8 cellular contexts compared by ENCODE assay signal in genomic region chr22:26669060-26669481, GRCh38. TPM values are rescaled to one million over a fixed set of nuclear protein-coding genes. Genes with fewer than 3 reads are reported as not detected.
DNase-seq lines count a peak whose midpoint lies in the region; ATAC-seq and TF ChIP-seq lines count a peak whose summit lies in the region.

No MANE protein-coding gene starts in this region.

- no peak overlapping the region for H3K27ac ChIP-seq in SJCRH30

- no peaks in the 10 kb centered on the region for H3K27me3 ChIP-seq in SJCRH30

- H3K9me3 ChIP-seq in SJCRH30 (replicated peaks): no peaks in the 10 kb centered on the region

- no peaks in the 10 kb centered on the region for H3K36me3 ChIP-seq in SJCRH30

- H3K4me3 ChIP-seq in AG10803 (ENCODE audit: low read length) (no peak overlapping the region), SJCRH30 (no peak overlapping the region), fibroblast of pulmonary artery (replicated peaks; ENCODE audit: low read depth, low read length) (no peak overlapping the region)

- DNase-seq in AG10803 (ENCODE audit: low read depth) (peak; percentile 81), SJCRH30 (peak; percentile 51 to 67), fibroblast of pulmonary artery (ENCODE audit: low read depth) (peak; percentile 61), NCI-H2081 (lab: John Stamatoyannopoulos, UW) (no peak)

- ATAC-seq in HG03571 (IDR thresholded peaks at IDR 0.05; ENCODE audit: unreplicated experiment) (no peak), GM19023 (IDR thresholded peaks at IDR 0.05; ENCODE audit: unreplicated experiment) (no peak), GM18858 (IDR thresholded peaks at IDR 0.05; ENCODE audit: unreplicated experiment) (no peak)

- H3K4me1 ChIP-seq in SJCRH30: peaks cover 23% of the 10 kb centered on the region; the same call in 1 of the 2 replicates

- TF ChIP-seq CTCF in AG10803 (conservative IDR thresholded peaks at IDR 0.05; ENCODE audit: low read length): peak; percentile 70
- peak; percentile 68 for TF ChIP-seq CTCF in GM12873 (IDR thresholded peaks at IDR 0.05; ENCODE audit: insufficient read depth, low read depth, low read length, missing control alignments)
- peak; percentile 47 for TF ChIP-seq CTCF in fibroblast of pulmonary artery (IDR thresholded peaks at IDR 0.05; ENCODE audit: low read length, missing control alignments)

RNA-seq across cellular contexts. Expression of gene MIAT, which starts 11.7 kb away (rescaled TPM):
- 1.3 and 1.9 TPM in 2 replicates for total RNA-seq in SJCRH30 (2014; rRNA removed; shearing (Covaris generic))

RNA-seq across cellular contexts. Expression of gene CRYBA4, which starts 47.3 kb away (rescaled TPM):
- total RNA-seq in SJCRH30 (2014; rRNA removed; shearing (Covaris generic)): 0.22 TPM in 1 of 2 replicates, not detected in the other

RNA-seq across cellular contexts. Expression of gene CRYBB1, which starts 51.2 kb away (rescaled TPM):
- total RNA-seq in SJCRH30 (2014; rRNA removed; shearing (Covaris generic)): 0.30 and 0.48 TPM in 2 replicates

Comparison
In these comparisons a context has a peak if more than half of its experiments do, and no peak if none do; other contexts are left out.
1. DNase-seq: peak in AG10803 (single experiment), SJCRH30 (2 of 2) and fibroblast of pulmonary artery (single experiment); none in NCI-H2081 (0 of 2).
2. Peak in every context shown above with its lines, with median percentiles within 50 percentile points of each other: CTCF ChIP-seq.